ENCODE assay signal across 7 cellular contexts in genomic region chr16:82079892-82080291, GRCh38. TPM values are rescaled to one million over a fixed set of nuclear protein-coding genes. Genes with fewer than 3 reads are reported as not detected.
"Had no signal": no experiment of that assay in that cellular context is flagged by ENCODE, and none has a peak within 500 bp of the region (broad histone marks: within the 10 kb centered on the region; RNA-seq: fewer than 3 reads in every experiment).

No MANE protein-coding gene starts in this region.

- ATAC-seq: GM23338 had no signal

- H3K36me3 Mint-ChIP-seq: IgD-negative memory B cell had no signal

- H3K4me1 Mint-ChIP-seq: GM23338, H9, IgD-negative memory B cell had no signal

- H3K27ac ChIP-seq: KMS-11 had no signal

- DNase-seq: H9, HCEC 1CT, KBM-7 had no signal

- H3K27ac Mint-ChIP-seq: GM23338, H9, IgD-negative memory B cell had no signal

- H3K9ac ChIP-seq: KMS-11 had no signal

- H3K4me3 Mint-ChIP-seq: GM23338, H9 had no signal

- H3K4me3 ChIP-seq: GM23338 had no signal

RNA-seq across cellular contexts. Expression of gene HSD17B2, which starts 44.8 kb away (rescaled TPM):
- total RNA-seq: GM23338, H1, H9 had no signal
- polyA plus RNA-seq: H1, IgD-negative memory B cell had no signal
